In genomic region chr2:202494300-202494699, GRCh38 we compare ENCODE assay signal across 10 cellular contexts.
DNase-seq lines count a peak whose midpoint lies in the region; ATAC-seq and TF ChIP-seq lines count a peak whose summit lies in the region.
"Had no signal": no experiment of that assay in that cellular context is flagged by ENCODE, and none has a peak within 500 bp of the region (broad histone marks: within the 10 kb centered on the region; RNA-seq: fewer than 3 reads in every experiment).

No MANE protein-coding gene starts in this region.

- no peaks in the 10 kb centered on the region for H3K9me3 Mint-ChIP-seq in mesothelial cell of epicardium
- no peaks in the 10 kb centered on the region for H3K9me3 Mint-ChIP-seq in activated CD8-positive, alpha-beta memory T cell treated with anti-CD3 and anti-CD28 coated beads, Interleukin-2, amount 10 ng/mL, durations not matched to agents 7 days and 5 days (ENCODE audit: low read depth)
- H3K9me3 Mint-ChIP-seq: activated naive CD8-positive, alpha-beta T cell treated with anti-CD3 and anti-CD28 coated beads, Interleukin-2, amount 10 ng/mL, durations not matched to agents 7 days and 5 days; stimulated activated naive CD8-positive, alpha-beta T cell treated with anti-CD3 and anti-CD28 coated beads, Interleukin-15, Interleukin-2, amounts not matched to agents 100 ng/mL and 50 ng/mL, for 24 hours had no signal

- 52 to 66% methylated on average over 2 of the region's 2 CpGs for WGBS in lower leg skin, 2 donors

- intact Hi-C loops in lower leg skin (cut with DNase I; ENCODE audit: low total_unique reads): no loop called here

- no peak for ATAC-seq in activated CD8-positive, alpha-beta memory T cell treated with anti-CD3 and anti-CD28 coated beads, Interleukin-2, amount 10 ng/mL, durations not matched to agents 7 days and 5 days

- no peak overlapping the region for H3K4me3 ChIP-seq in lower leg skin (ENCODE audit: low read depth, poor library complexity, severe bottlenecking)

- H3K36me3 Mint-ChIP-seq in mesothelial cell of epicardium: peaks cover 22% of the 10 kb centered on the region
- no peaks in the 10 kb centered on the region for H3K36me3 Mint-ChIP-seq in activated CD8-positive, alpha-beta memory T cell treated with anti-CD3 and anti-CD28 coated beads, Interleukin-2, amount 10 ng/mL, durations not matched to agents 7 days and 5 days
- H3K36me3 Mint-ChIP-seq: activated naive CD8-positive, alpha-beta T cell treated with anti-CD3 and anti-CD28 coated beads, Interleukin-2, amount 10 ng/mL, durations not matched to agents 7 days and 5 days had no signal

- TF ChIP-seq POLR2A in lower leg skin (IDR thresholded peaks at IDR 0.05): no peak

- H3K27me3 Mint-ChIP-seq in mesothelial cell of epicardium (ENCODE audit: low read depth): no peaks in the 10 kb centered on the region
- H3K27me3 Mint-ChIP-seq in activated CD8-positive, alpha-beta memory T cell treated with anti-CD3 and anti-CD28 coated beads, Interleukin-2, amount 10 ng/mL, durations not matched to agents 7 days and 5 days: no peaks in the 10 kb centered on the region
- H3K27me3 Mint-ChIP-seq: activated naive CD8-positive, alpha-beta T cell treated with anti-CD3 and anti-CD28 coated beads, Interleukin-2, amount 10 ng/mL, durations not matched to agents 7 days and 5 days; stimulated activated naive CD8-positive, alpha-beta T cell treated with anti-CD3 and anti-CD28 coated beads, Interleukin-15, Interleukin-2, amounts not matched to agents 100 ng/mL and 50 ng/mL, for 24 hours had no signal

- TF ChIP-seq CTCF in mesothelial cell of epicardium (IDR thresholded peaks at IDR 0.05; ENCODE audit: unreplicated experiment) (no peak), lower leg skin (IDR thresholded peaks at IDR 0.05) (no peak)

- H3K4me1 Mint-ChIP-seq in mesothelial cell of epicardium: peaks cover 6% of the 10 kb centered on the region
- H3K4me1 Mint-ChIP-seq in activated CD8-positive, alpha-beta memory T cell treated with anti-CD3 and anti-CD28 coated beads, Interleukin-2, amount 10 ng/mL, durations not matched to agents 7 days and 5 days: no peaks in the 10 kb centered on the region
- H3K4me1 Mint-ChIP-seq: activated naive CD8-positive, alpha-beta T cell treated with anti-CD3 and anti-CD28 coated beads, Interleukin-2, amount 10 ng/mL, durations not matched to agents 7 days and 5 days had no signal

- H3K4me3 Mint-ChIP-seq in mesothelial cell of epicardium: no peak overlapping the region
- H3K4me3 Mint-ChIP-seq in activated CD8-positive, alpha-beta memory T cell treated with anti-CD3 and anti-CD28 coated beads, Interleukin-2, amount 10 ng/mL, durations not matched to agents 7 days and 5 days: no peak overlapping the region
- H3K4me3 Mint-ChIP-seq: activated naive CD8-positive, alpha-beta T cell treated with anti-CD3 and anti-CD28 coated beads, Interleukin-2, amount 10 ng/mL, durations not matched to agents 7 days and 5 days; stimulated activated naive CD8-positive, alpha-beta T cell treated with anti-CD3 and anti-CD28 coated beads, Interleukin-15, Interleukin-2, amounts not matched to agents 100 ng/mL and 50 ng/mL, for 24 hours had no signal

- CTCF ChIA-PET in activated CD8-positive, alpha-beta memory T cell treated with anti-CD3 and anti-CD28 coated beads, Interleukin-2, amount 10 ng/mL, durations not matched to agents 7 days and 5 days (lab: Charles Lee): no interaction called here

- DNase-seq in C1 segment of cervical spinal cord (lab: John Stamatoyannopoulos, UW): peak in 11 of 14 donors; percentile 3 to 61 (median 26)
- peak; percentile 22 for DNase-seq in NCI-H1417 treated with DMSO at 0.1 percent for 48 hours (lab: John Stamatoyannopoulos, UW)
- peak; percentile 57 for DNase-seq in dedifferentiated amniotic fluid mesenchymal stem cell (ENCODE audit: extremely low spot score)
- DNase-seq in mesothelial cell of epicardium (ENCODE audit: low spot score in 2 of 2, unreplicated experiment in 2 of 2): no peak
- no peak for DNase-seq in central memory CD4-positive, alpha-beta T cell
- DNase-seq in lower leg skin (ENCODE audit: low spot score in 2 of 2): no peak
- no peak for DNase-seq in activated CD8-positive, alpha-beta memory T cell treated with anti-CD3 and anti-CD28 coated beads, Interleukin-2, amount 10 ng/mL, durations not matched to agents 7 days and 5 days
- no peak for DNase-seq in NOMO-1 treated with dmso at 0.1 percent for 144 hours (lab: John Stamatoyannopoulos, UW; ENCODE audit: unreplicated experiment)
- DNase-seq: activated naive CD8-positive, alpha-beta T cell treated with anti-CD3 and anti-CD28 coated beads, Interleukin-2, amount 10 ng/mL, durations not matched to agents 7 days and 5 days had no signal

- H3K27ac Mint-ChIP-seq in mesothelial cell of epicardium: peak overlapping the region; percentile 78
- no peak overlapping the region for H3K27ac Mint-ChIP-seq in activated CD8-positive, alpha-beta memory T cell treated with anti-CD3 and anti-CD28 coated beads, Interleukin-2, amount 10 ng/mL, durations not matched to agents 7 days and 5 days
- H3K27ac Mint-ChIP-seq: activated naive CD8-positive, alpha-beta T cell treated with anti-CD3 and anti-CD28 coated beads, Interleukin-2, amount 10 ng/mL, durations not matched to agents 7 days and 5 days; stimulated activated naive CD8-positive, alpha-beta T cell treated with anti-CD3 and anti-CD28 coated beads, Interleukin-15, Interleukin-2, amounts not matched to agents 100 ng/mL and 50 ng/mL, for 24 hours had no signal

Comparison
In these comparisons a context has a peak if more than half of its experiments do, and no peak if none do; other contexts are left out.
1. DNase-seq: peak in C1 segment of cervical spinal cord (11 of 14), NCI-H1417 treated with DMSO at 0.1 percent for 48 hours (single experiment) and dedifferentiated amniotic fluid mesenchymal stem cell (single experiment); none in mesothelial cell of epicardium (0 of 2), central memory CD4-positive, alpha-beta T cell (single experiment), lower leg skin (0 of 2), activated CD8-positive, alpha-beta memory T cell treated with anti-CD3 and anti-CD28 coated beads, Interleukin-2, amount 10 ng/mL, durations not matched to agents 7 days and 5 days (single experiment) and NOMO-1 treated with dmso at 0.1 percent for 144 hours (single experiment).